In genomic region chr13:92826197-92826596, GRCh38 we compare ENCODE assay signal across 30 cellular contexts.
"Had no signal": no experiment of that assay in that cellular context is flagged by ENCODE, and none has a peak within 500 bp of the region (broad histone marks: within the 10 kb centered on the region; RNA-seq: fewer than 3 reads in every experiment).

No MANE protein-coding gene starts in this region.

- H3K4me3 ChIP-seq: left lung, lower lobe of right lung, prostate gland, skin epidermis, stomach, testis, thyroid gland, transverse colon, upper lobe of left lung, vagina had no signal

- FAIRE-seq: islet of Langerhans, kidney had no signal

- DNase-seq: hypothalamus; immature natural killer cell; kidney; left colon; left lung; lower lobe of right lung; mammary epithelial cell; mesenchymal stem cell; naive thymus-derived CD8-positive, alpha-beta T cell; occipital lobe; retina; right cardiac atrium; stimulated activated CD4-positive, alpha-beta T cell treated with anti-CD3 and anti-CD28 coated beads, Interleukin-12 subunit alpha, Interleukin-12 subunit beta, amount 100 ng/mL, for 4 hours; stimulated activated CD4-positive, alpha-beta T cell treated with anti-CD3 and anti-CD28 coated beads, Interleukin-15, amount 100 ng/mL, for 24 hours; stimulated activated CD4-positive, alpha-beta T cell treated with anti-CD3 and anti-CD28 coated beads, Interleukin-2, amount 100 ng/mL, for 24 hours; stimulated activated CD4-positive, alpha-beta T cell treated with anti-CD3 and anti-CD28 coated beads, Interleukin-4, amount 100 ng/mL, for 1 hour; stimulated activated naive B cell treated with anti-CD40 and anti-IgM and Interleukin-4, amounts not matched to agents 10 μg/mL and 1 μg/mL and 100 μg/mL, for 72 hours; stimulated activated naive CD8-positive, alpha-beta T cell treated with anti-CD3 and anti-CD28 coated beads, Interleukin-15, Interleukin-2, amounts not matched to agents 100 U/mL and 50 U/mL, for 24 hours; stomach; testis; thyroid gland; transverse colon; upper lobe of left lung had no signal

- H3K36me3 Mint-ChIP-seq: immature natural killer cell; naive thymus-derived CD8-positive, alpha-beta T cell; stimulated activated naive B cell treated with anti-CD40 and anti-IgM and Interleukin-4, amounts not matched to agents 10 μg/mL and 1 μg/mL and 100 μg/mL, for 72 hours had no signal

- H3K27me3 ChIP-seq: left lung, stomach, testis, thyroid gland, transverse colon, upper lobe of left lung, vagina had no signal

- H3K27ac ChIP-seq: left lung, lower lobe of right lung, prostate gland, skin epidermis, stomach, testis, thyroid gland, transverse colon, upper lobe of left lung, vagina had no signal

- H3K9me3 Mint-ChIP-seq: nephron, neural crest cell had no signal

- H3K27me3 Mint-ChIP-seq: stimulated activated naive B cell treated with anti-CD40 and anti-IgM and Interleukin-4, amounts not matched to agents 10 μg/mL and 1 μg/mL and 100 μg/mL, for 72 hours had no signal

- H3K4me3 Mint-ChIP-seq: immature natural killer cell; naive thymus-derived CD8-positive, alpha-beta T cell; nephron; neural crest cell; stimulated activated naive B cell treated with anti-CD40 and anti-IgM and Interleukin-4, amounts not matched to agents 10 μg/mL and 1 μg/mL and 100 μg/mL, for 72 hours had no signal

- H3K4me1 ChIP-seq: left lung, lower lobe of right lung, prostate gland, stomach, testis, thyroid gland, transverse colon, upper lobe of left lung, vagina had no signal

- ATAC-seq: left colon; lower lobe of right lung; naive thymus-derived CD8-positive, alpha-beta T cell; right cardiac atrium; sciatic nerve; stimulated activated naive B cell treated with anti-CD40 and anti-IgM and Interleukin-4, amounts not matched to agents 10 μg/mL and 1 μg/mL and 100 μg/mL, for 72 hours; stimulated activated naive CD8-positive, alpha-beta T cell treated with anti-CD3 and anti-CD28 coated beads, Interleukin-15, Interleukin-2, amounts not matched to agents 100 U/mL and 50 U/mL, for 24 hours had no signal

- H3K36me3 ChIP-seq: left lung, lower lobe of right lung, prostate gland, stomach, thyroid gland, transverse colon, upper lobe of left lung, vagina had no signal

- H3K9me3 ChIP-seq: lower lobe of right lung, prostate gland, stomach, testis, thyroid gland, transverse colon, upper lobe of left lung, vagina had no signal

- H3K27ac Mint-ChIP-seq: immature natural killer cell; naive thymus-derived CD8-positive, alpha-beta T cell; nephron; stimulated activated naive B cell treated with anti-CD40 and anti-IgM and Interleukin-4, amounts not matched to agents 10 μg/mL and 1 μg/mL and 100 μg/mL, for 72 hours had no signal

- H3K4me1 Mint-ChIP-seq: immature natural killer cell; naive thymus-derived CD8-positive, alpha-beta T cell; neural crest cell; stimulated activated naive B cell treated with anti-CD40 and anti-IgM and Interleukin-4, amounts not matched to agents 10 μg/mL and 1 μg/mL and 100 μg/mL, for 72 hours had no signal
